ENCODE assay signal across 1 cellular context in the genomic region with DNA sequence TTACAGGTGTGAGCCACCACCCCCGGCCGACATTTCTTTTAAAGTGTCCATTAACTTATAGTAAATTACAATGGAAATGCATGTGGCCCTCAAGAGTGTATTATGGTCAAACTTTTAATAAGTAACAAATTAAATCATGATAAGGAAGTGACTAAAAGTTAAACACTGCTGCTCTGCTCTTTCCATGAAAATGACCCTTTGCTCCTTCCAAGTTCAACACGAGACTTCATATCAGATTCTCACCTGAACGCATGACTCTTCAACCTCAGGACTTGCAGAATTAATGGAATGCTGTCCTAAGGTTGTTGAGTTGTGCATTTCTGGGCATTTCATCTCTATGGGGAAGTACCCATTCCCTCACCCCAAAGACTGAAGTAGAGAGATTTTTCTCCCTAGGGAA.
TF ChIP-seq lines count a peak whose summit lies in the region.

No MANE protein-coding gene starts in this region.

TF ChIP-seq in HepG2, 621 proteins besides CTCF, POLR2A, EP300 and RAD21:
- TF ChIP-seq RARA (CRISPR knock-in tag; IDR thresholded peaks at IDR 0.05), result peak; percentile 30; the same call in 1 of the 2 replicates
- no peak for TF ChIP-seq MLX (CRISPR knock-in tag; IDR thresholded peaks at IDR 0.05)
- TF ChIP-seq, protein P1, sequence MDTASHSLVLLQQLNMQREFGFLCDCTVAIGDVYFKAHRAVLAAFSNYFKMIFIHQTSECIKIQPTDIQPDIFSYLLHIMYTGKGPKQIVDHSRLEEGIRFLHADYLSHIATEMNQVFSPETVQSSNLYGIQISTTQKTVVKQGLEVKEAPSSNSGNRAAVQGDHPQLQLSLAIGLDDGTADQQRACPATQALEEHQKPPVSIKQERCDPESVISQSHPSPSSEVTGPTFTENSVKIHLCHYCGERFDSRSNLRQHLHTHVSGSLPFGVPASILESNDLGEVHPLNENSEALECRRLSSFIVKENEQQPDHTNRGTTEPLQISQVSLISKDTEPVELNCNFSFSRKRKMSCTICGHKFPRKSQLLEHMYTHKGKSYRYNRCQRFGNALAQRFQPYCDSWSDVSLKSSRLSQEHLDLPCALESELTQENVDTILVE (CRISPR knock-in tag; IDR thresholded peaks at IDR 0.05), result no peak
- no peak for TF ChIP-seq ZNF33A (CRISPR knock-in tag; IDR thresholded peaks at IDR 0.05; ENCODE audit: borderline replicate concordance)
